In the genomic region with DNA sequence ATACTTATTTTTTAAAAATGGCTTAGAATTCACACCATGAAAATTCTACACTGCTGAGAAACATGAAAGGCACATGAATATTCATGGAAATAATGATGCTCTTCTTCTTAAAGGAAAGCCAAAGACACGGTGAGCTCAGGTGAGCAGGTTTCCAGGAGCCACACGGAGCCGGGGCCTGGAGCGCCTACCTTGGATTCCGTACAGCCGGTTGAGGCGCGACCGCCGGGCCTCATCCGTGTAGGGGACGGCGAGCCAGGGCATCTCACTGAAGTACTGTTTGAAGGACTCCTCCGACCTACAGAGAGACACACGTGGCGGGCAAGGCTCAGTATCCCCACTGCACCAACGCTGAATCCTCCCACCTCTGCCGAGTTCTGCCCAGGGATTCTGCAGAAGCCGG, we compare ENCODE assay signal across 8 cellular contexts.
"Had no signal": no experiment of that assay in that cellular context is flagged by ENCODE, and none has a peak within 500 bp of the region (broad histone marks: within the 10 kb centered on the region; RNA-seq: fewer than 3 reads in every experiment).

No MANE protein-coding gene starts in this region.

- H3K4me3 ChIP-seq: GM23338, HAP-1, K562 had no signal

- H3K4me1 Mint-ChIP-seq: GM23338 had no signal

- H3K4me1 ChIP-seq: HAP-1 had no signal

- H3K4me3 Mint-ChIP-seq: GM23338, HFFc6 had no signal

- H3K9me3 ChIP-seq: HAP-1 had no signal

- DNase-seq: HFFc6, KG1 had no signal

- H3K27ac Mint-ChIP-seq: GM23338, HFFc6 had no signal

- ATAC-seq: GM23338, HCT116, HepG2, K562 had no signal

- H3K27ac ChIP-seq: HL-60 had no signal

- H2AFZ ChIP-seq: GM23338 had no signal

- H3K9me3 Mint-ChIP-seq: GM23338, HFFc6 had no signal

- H3K4me2 ChIP-seq: GM23338 had no signal
